16 cellular contexts compared by ENCODE assay signal in genomic region chr10:74901240-74901827, GRCh38.
DNase-seq lines count a peak whose midpoint lies in the region; ATAC-seq, FAIRE-seq and TF ChIP-seq lines count a peak whose summit lies in the region.
"Had no signal": no experiment of that assay in that cellular context is flagged by ENCODE, and none has a peak within 500 bp of the region (broad histone marks: within the 10 kb centered on the region; RNA-seq: fewer than 3 reads in every experiment).

No MANE protein-coding gene starts in this region.

- H3K4ac ChIP-seq in trophoblast cell (ENCODE audit: low read depth, low read length) (no peak overlapping the region), mesenchymal stem cell (ENCODE audit: low read depth in 1 of 2, low read length in 2 of 2) (no peak overlapping the region)

- H2AFZ ChIP-seq in OCI-LY3 (ENCODE audit: low read depth, low read length) (no peak overlapping the region), trophoblast cell (ENCODE audit: insufficient read depth, low read length, poor library complexity) (no peak overlapping the region), mesenchymal stem cell (ENCODE audit: low read depth, low read length) (no peak overlapping the region)

- H3K4me2 ChIP-seq in OCI-LY3 (ENCODE audit: low read length) (peak overlapping the region; percentile 64), trophoblast cell (ENCODE audit: low read length) (no peak overlapping the region), mesenchymal stem cell (ENCODE audit: low read length, poor library complexity, severe bottlenecking) (no peak overlapping the region)

- 0 out of 2 replicates have a peak overlapping the region, but pooled peaks have one; percentile 4 for H3K9ac ChIP-seq in OCI-LY3 (ENCODE audit: low read length)
- no peak overlapping the region for H3K9ac ChIP-seq in trophoblast cell (ENCODE audit: low read length)
- H3K9ac ChIP-seq in mesenchymal stem cell (ENCODE audit: low read length) = no peak overlapping the region

- H3K4me3 ChIP-seq in OCI-LY3 (ENCODE audit: low read length) = peak overlapping the region; percentile 44
- no peak overlapping the region for H3K4me3 ChIP-seq in trophoblast cell (ENCODE audit: low read depth, low read length)
- H3K4me3 ChIP-seq in mesenchymal stem cell (ENCODE audit: insufficient read depth in 1 of 2, low read depth in 1 of 2, low read length in 2 of 2) = no peak overlapping the region
- H3K4me3 ChIP-seq: esophagus squamous epithelium, heart right ventricle, prostate gland had no signal

- FAIRE-seq in GM19239 (lab: Jason Lieb, UNC) = peak; percentile 47

- no peak overlapping the region for H3K23ac ChIP-seq in trophoblast cell (ENCODE audit: low read length)
- H3K23ac ChIP-seq in mesenchymal stem cell (ENCODE audit: low read length in 2 of 2) = no peak overlapping the region

- H4K12ac ChIP-seq in trophoblast cell (ENCODE audit: low read depth, low read length) = no peak overlapping the region

- H3K18ac ChIP-seq in trophoblast cell (ENCODE audit: low read length) (no peak overlapping the region), mesenchymal stem cell (ENCODE audit: low read depth in 1 of 2, low read length in 2 of 2) (no peak overlapping the region)

- H2BK12ac ChIP-seq in trophoblast cell (ENCODE audit: low read length) = no peak overlapping the region
- H2BK12ac ChIP-seq in mesenchymal stem cell (ENCODE audit: low read length in 2 of 2) = no peak overlapping the region

- intact Hi-C loops in CD4-positive, alpha-beta T cell (cut with DNase I, micrococcal nuclease) = no loop called here

- no peaks in the 10 kb centered on the region for H3K27me3 Mint-ChIP-seq in CD4-positive, alpha-beta T cell
- H3K27me3 Mint-ChIP-seq in immature natural killer cell (ENCODE audit: low read depth in 3 of 3) = peaks cover 0 to 2% (median 2%) of the 10 kb centered on the region in 3 donors
- H3K27me3 Mint-ChIP-seq: dendritic cell treated with granulocyte-macrophage colony-stimulating factor and Interleukin-4, amounts not matched to agents 40 ng/mL and 50 ng/mL, for 4 days had no signal

- H3K4me1 ChIP-seq in OCI-LY3 (ENCODE audit: low read length) = peaks cover 52% of the 10 kb centered on the region
- H3K4me1 ChIP-seq in trophoblast cell (ENCODE audit: control insufficient read depth in 1 of 2, insufficient read depth in 2 of 2, low read length in 2 of 2) = no peaks in the 10 kb centered on the region
- H3K4me1 ChIP-seq in mesenchymal stem cell (ENCODE audit: control insufficient read depth, insufficient read depth, low read depth, low read length) = peaks cover 3% of the 10 kb centered on the region
- H3K4me1 ChIP-seq: prostate gland had no signal

- no peak for ATAC-seq in CD4-positive, alpha-beta T cell (ENCODE audit: poor library complexity)
- no peak for ATAC-seq in HG03108 (IDR thresholded peaks at IDR 0.05; ENCODE audit: unreplicated experiment)

- H2BK5ac ChIP-seq in trophoblast cell (ENCODE audit: low read depth, low read length, poor library complexity) = no peak overlapping the region
- H2BK5ac ChIP-seq in mesenchymal stem cell (ENCODE audit: low read depth, low read length, poor library complexity, severe bottlenecking) = no peak overlapping the region

- no peaks in the 10 kb centered on the region for H3K9me3 ChIP-seq in CD4-positive, alpha-beta T cell (ENCODE audit: control insufficient read depth, low read length)
- H3K9me3 ChIP-seq in OCI-LY3 (ENCODE audit: insufficient read depth, low read length) (no peaks in the 10 kb centered on the region), trophoblast cell (ENCODE audit: insufficient read depth, low read depth, low read length) (no peaks in the 10 kb centered on the region), mesenchymal stem cell (ENCODE audit: control insufficient read depth, low read length) (no peaks in the 10 kb centered on the region)
- H3K9me3 ChIP-seq: esophagus squamous epithelium, prostate gland had no signal

- no peak overlapping the region for H2BK15ac ChIP-seq in mesenchymal stem cell (ENCODE audit: low read depth, poor library complexity, severe bottlenecking)

- no peak overlapping the region for H3K27ac ChIP-seq in CD4-positive, alpha-beta T cell (ENCODE audit: low read depth, low read length)
- H3K27ac ChIP-seq in OCI-LY3 (ENCODE audit: low read length) = peak overlapping the region; percentile 60
- no peak overlapping the region for H3K27ac ChIP-seq in trophoblast cell (ENCODE audit: low read depth, low read length)
- H3K27ac ChIP-seq in mesenchymal stem cell (ENCODE audit: low read length, poor library complexity, severe bottlenecking) = no peak overlapping the region
- H3K27ac ChIP-seq: esophagus squamous epithelium, prostate gland, VCaP had no signal

- H3K14ac ChIP-seq in trophoblast cell (ENCODE audit: low read length) (no peak overlapping the region), mesenchymal stem cell (ENCODE audit: low read length in 2 of 2) (no peak overlapping the region)

- no peak overlapping the region for H3K4me3 Mint-ChIP-seq in CD4-positive, alpha-beta T cell
- peak overlapping the region in 1 of 5 donors; percentile 34 for H3K4me3 Mint-ChIP-seq in immature natural killer cell
- H3K4me3 Mint-ChIP-seq: dendritic cell treated with granulocyte-macrophage colony-stimulating factor and Interleukin-4, amounts not matched to agents 40 ng/mL and 50 ng/mL, for 4 days had no signal

- H4K20me1 ChIP-seq in OCI-LY3 (ENCODE audit: insufficient read depth, low read length) = no peaks in the 10 kb centered on the region

- peaks cover 93% of the 10 kb centered on the region for H3K4me1 Mint-ChIP-seq in CD4-positive, alpha-beta T cell (ENCODE audit: low read depth)
- peaks cover 65 to 94% of the 10 kb centered on the region in 2 donors for H3K4me1 Mint-ChIP-seq in immature natural killer cell

- H3K36me3 ChIP-seq in OCI-LY3 (replicated peaks; ENCODE audit: low read depth, low read length) (no peaks in the 10 kb centered on the region), trophoblast cell (ENCODE audit: control insufficient read depth in 1 of 2, insufficient read depth in 2 of 2, low read length in 2 of 2) (peaks cover 0 to 2% of the 10 kb centered on the region in 2 experiments), mesenchymal stem cell (ENCODE audit: control insufficient read depth in 1 of 2, insufficient read depth in 2 of 2, low read depth in 1 of 2, low read length in 2 of 2) (no peaks in the 10 kb centered on the region)
- H3K36me3 ChIP-seq: esophagus squamous epithelium, heart right ventricle, prostate gland had no signal

- H3K79me1 ChIP-seq in trophoblast cell (ENCODE audit: low read length) (no peaks in the 10 kb centered on the region), mesenchymal stem cell (replicated peaks; ENCODE audit: low read length, poor library complexity, severe bottlenecking) (peaks cover 42% of the 10 kb centered on the region)

- peaks cover 5% of the 10 kb centered on the region for H3K36me3 Mint-ChIP-seq in CD4-positive, alpha-beta T cell (ENCODE audit: low read depth)
- H3K36me3 Mint-ChIP-seq in immature natural killer cell = peaks cover 0 to 5% (median 0%) of the 10 kb centered on the region in 3 donors

- H2AK5ac ChIP-seq in trophoblast cell (ENCODE audit: low read length) = no peak overlapping the region
- no peak overlapping the region for H2AK5ac ChIP-seq in mesenchymal stem cell (ENCODE audit: low read length, severe bottlenecking)

- no peaks in the 10 kb centered on the region for H3K9me3 Mint-ChIP-seq in CD4-positive, alpha-beta T cell
- no peaks in the 10 kb centered on the region for H3K9me3 Mint-ChIP-seq in immature natural killer cell
- H3K9me3 Mint-ChIP-seq: dendritic cell treated with granulocyte-macrophage colony-stimulating factor and Interleukin-4, amounts not matched to agents 40 ng/mL and 50 ng/mL, for 4 days had no signal

- peak overlapping the region; percentile 25 for H3K27ac Mint-ChIP-seq in CD4-positive, alpha-beta T cell
- H3K27ac Mint-ChIP-seq in immature natural killer cell = peak overlapping the region; percentile 36 to 92 (median 70)
- H3K27ac Mint-ChIP-seq: dendritic cell treated with granulocyte-macrophage colony-stimulating factor and Interleukin-4, amounts not matched to agents 40 ng/mL and 50 ng/mL, for 4 days had no signal

- H3K79me2 ChIP-seq in OCI-LY3 (ENCODE audit: low read length) (no peaks in the 10 kb centered on the region), trophoblast cell (ENCODE audit: control insufficient read depth, insufficient read depth, low read length, poor library complexity) (no peaks in the 10 kb centered on the region)

- no CpG with 5 or more reads among the region's 3 CpGs for WGBS in trophoblast cell (ENCODE audit: extremely low coverage, insufficient coverage, insufficient read length)
- WGBS in mesenchymal stem cell = 100% methylated on average over 2 of the region's 3 CpGs

- no peak for DNase-seq in CD4-positive, alpha-beta T cell
- DNase-seq in GM19239 (ENCODE audit: insufficient read length, low spot score) (no peak), immature natural killer cell (no peak), trophoblast cell (no peak), mesenchymal stem cell (no peak), activated gamma-delta T cell treated with Interleukin-2 at 50 U/mL for 16 hours (no peak)
- DNase-seq: aorta, esophagus squamous epithelium, heart right ventricle, kidney glomerular epithelial cell, NCI-H2081 treated with DMSO at 0.1 percent for 48 hours had no signal

- H3K27me3 ChIP-seq in CD4-positive, alpha-beta T cell (ENCODE audit: control insufficient read depth, insufficient read depth, low read length) = no peaks in the 10 kb centered on the region
- H3K27me3 ChIP-seq in OCI-LY3 (ENCODE audit: low read depth, low read length) (no peaks in the 10 kb centered on the region), trophoblast cell (ENCODE audit: insufficient read depth, low read length) (no peaks in the 10 kb centered on the region), mesenchymal stem cell (ENCODE audit: control insufficient read depth in 1 of 2, insufficient read depth in 1 of 2, low read length in 2 of 2) (no peaks in the 10 kb centered on the region)
- H3K27me3 ChIP-seq: esophagus squamous epithelium, heart right ventricle had no signal

- H4K8ac ChIP-seq in trophoblast cell (ENCODE audit: low read depth, low read length) (no peak overlapping the region), mesenchymal stem cell (ENCODE audit: low read length) (no peak overlapping the region)

- H4K91ac ChIP-seq in trophoblast cell (ENCODE audit: low read depth, low read length) (no peak overlapping the region), mesenchymal stem cell (ENCODE audit: low read length) (no peak overlapping the region)

- CTCF ChIA-PET in CD4-positive, alpha-beta T cell (lab: Charles Lee) = interaction anchor here (1.3 kb wide), 1 partner anchor 9 kb away, joined by 4 read pairs; no protein-coding TSS in a partner anchor

- no peak overlapping the region for H2BK120ac ChIP-seq in trophoblast cell (ENCODE audit: insufficient read depth, low read length, poor library complexity)
- H2BK120ac ChIP-seq in mesenchymal stem cell (ENCODE audit: low read depth, low read length) = no peak overlapping the region

- POLR2A ChIA-PET in CD4-positive, alpha-beta T cell (lab: Charles Lee) = interaction anchor here (0.5 to 0.6 kb wide), 2 partner anchors 13 to 195 kb away, joined by 4 read pairs; no protein-coding TSS in a partner anchor

- TF ChIP-seq CTCF in CD4-positive, alpha-beta T cell (IDR thresholded peaks at IDR 0.05) = no peak
- TF ChIP-seq CTCF in OCI-LY3 (IDR thresholded peaks at IDR 0.05; ENCODE audit: low read depth, low read length) = no peak
